In genomic region chr5:1161108-1161831, GRCh38 we compare ENCODE assay signal across 1 cellular context.
A peak's percentile ranks its signal among the peaks of the same experiment; 100 is the strongest.
TF ChIP-seq lines count a peak whose summit lies in the region.

No MANE protein-coding gene starts in this region.

TF ChIP-seq in HepG2, 621 proteins besides CTCF, POLR2A, EP300 and RAD21 (continued from another document and continues in another):
- no peak for TF ChIP-seq YEATS2 (CRISPR knock-in tag; IDR thresholded peaks at IDR 0.05; ENCODE audit: borderline replicate concordance)
- TF ChIP-seq HIC2 (CRISPR knock-in tag; IDR thresholded peaks at IDR 0.05; ENCODE audit: low read depth), result no peak
- TF ChIP-seq ZHX2 (IDR thresholded peaks at IDR 0.05; ENCODE audit: low read depth), result no peak
- TF ChIP-seq ZHX2 (CRISPR knock-in tag; IDR thresholded peaks at IDR 0.05; ENCODE audit: borderline replicate concordance), result no peak
- TF ChIP-seq ZNF276 (CRISPR knock-in tag; IDR thresholded peaks at IDR 0.05; ENCODE audit: low read depth), result no peak
- peak; percentile 77 for TF ChIP-seq HDAC2 (CRISPR knock-in tag; IDR thresholded peaks at IDR 0.05)
- TF ChIP-seq SKIL (CRISPR knock-in tag; IDR thresholded peaks at IDR 0.05; ENCODE audit: borderline replicate concordance), result 0 out of 2 replicates have a peak, but pooled peaks have one; percentile 28
- TF ChIP-seq AHR (CRISPR knock-in tag; IDR thresholded peaks at IDR 0.05), result no peak
- no peak for TF ChIP-seq ZNF446 (CRISPR knock-in tag; IDR thresholded peaks at IDR 0.05)
- no peak for TF ChIP-seq MTA3 (CRISPR knock-in tag; IDR thresholded peaks at IDR 0.05)
- peak; percentile 19; the same call in 1 of the 2 replicates for TF ChIP-seq NFE2L2 (IDR thresholded peaks at IDR 0.05; ENCODE audit: low read length)
- no peak for TF ChIP-seq SRF (IDR thresholded peaks at IDR 0.05; ENCODE audit: low read depth, low read length)
- 0 out of 2 replicates have a peak, but pooled peaks have one; percentile 34 for TF ChIP-seq ZNF564 (CRISPR knock-in tag; IDR thresholded peaks at IDR 0.05)
- no peak for TF ChIP-seq KLF15 (CRISPR knock-in tag; IDR thresholded peaks at IDR 0.05; ENCODE audit: borderline replicate concordance)
- no peak for TF ChIP-seq ZNF451 (CRISPR knock-in tag; IDR thresholded peaks at IDR 0.05)
- peak; percentile 18; the same call in 1 of the 2 replicates for TF ChIP-seq MIER3 (CRISPR knock-in tag; IDR thresholded peaks at IDR 0.05; ENCODE audit: borderline replicate concordance)
- TF ChIP-seq ZNF563 (CRISPR knock-in tag; IDR thresholded peaks at IDR 0.05), result no peak
- peak; percentile 82; the same call in 1 of the 2 replicates for TF ChIP-seq ZBTB7B (CRISPR knock-in tag; IDR thresholded peaks at IDR 0.05)
- no peak for TF ChIP-seq STAG1 (CRISPR knock-in tag; IDR thresholded peaks at IDR 0.05)
- peak; percentile 74 for TF ChIP-seq ZNF687 (CRISPR knock-in tag; IDR thresholded peaks at IDR 0.05)
- TF ChIP-seq GTF2F1 (IDR thresholded peaks at IDR 0.05; ENCODE audit: low read length), result no peak
- TF ChIP-seq KDM2A (CRISPR knock-in tag; IDR thresholded peaks at IDR 0.05; ENCODE audit: borderline replicate concordance, low read depth), result peak; percentile 63; the same call in 1 of the 2 replicates
- TF ChIP-seq ZFP37 (CRISPR knock-in tag; IDR thresholded peaks at IDR 0.05; ENCODE audit: borderline replicate concordance), result no peak
- no peak for TF ChIP-seq ZNF414 (CRISPR knock-in tag; IDR thresholded peaks at IDR 0.05)
- no peak for TF ChIP-seq ZNF674 (CRISPR knock-in tag; IDR thresholded peaks at IDR 0.05; ENCODE audit: low read depth)
- TF ChIP-seq ZNF34 (CRISPR knock-in tag; IDR thresholded peaks at IDR 0.05; ENCODE audit: borderline replicate concordance), result no peak
- no peak for TF ChIP-seq RARG (CRISPR knock-in tag; IDR thresholded peaks at IDR 0.05; ENCODE audit: low read depth)
- TF ChIP-seq ZMAT5 (CRISPR knock-in tag; IDR thresholded peaks at IDR 0.05; ENCODE audit: borderline replicate concordance, low read depth), result no peak
- no peak for TF ChIP-seq SNAPC5 (CRISPR knock-in tag; IDR thresholded peaks at IDR 0.05; ENCODE audit: borderline replicate concordance)
- TF ChIP-seq DRAP1 (CRISPR knock-in tag; IDR thresholded peaks at IDR 0.05), result no peak; the same call in 1 of the 2 replicates
- no peak for TF ChIP-seq ZSCAN9 (CRISPR knock-in tag; IDR thresholded peaks at IDR 0.05; ENCODE audit: borderline replicate concordance)
- TF ChIP-seq ZFP90 (CRISPR knock-in tag; IDR thresholded peaks at IDR 0.05; ENCODE audit: borderline replicate concordance), result no peak
- no peak for TF ChIP-seq ZFYVE20 (CRISPR knock-in tag; IDR thresholded peaks at IDR 0.05; ENCODE audit: borderline replicate concordance, low read depth)
- TF ChIP-seq ZXDC (CRISPR knock-in tag; IDR thresholded peaks at IDR 0.05), result no peak
- TF ChIP-seq ZNF350 (CRISPR knock-in tag; IDR thresholded peaks at IDR 0.05; ENCODE audit: borderline replicate concordance, low read depth), result 0 out of 2 replicates have a peak, but pooled peaks have one; percentile 33
- TF ChIP-seq ZNF274 (CRISPR knock-in tag; IDR thresholded peaks at IDR 0.05), result no peak
- no peak for TF ChIP-seq ZNF24 (IDR thresholded peaks at IDR 0.05)
- TF ChIP-seq ZNF75D (CRISPR knock-in tag; IDR thresholded peaks at IDR 0.05; ENCODE audit: borderline replicate concordance), result no peak
- TF ChIP-seq ZNF672 (CRISPR knock-in tag; IDR thresholded peaks at IDR 0.05), result peak; percentile 54; the same call in 1 of the 2 replicates
- TF ChIP-seq KAT7 (CRISPR knock-in tag; IDR thresholded peaks at IDR 0.05; ENCODE audit: borderline replicate concordance), result no peak
- no peak for TF ChIP-seq ZNF430 (CRISPR knock-in tag; IDR thresholded peaks at IDR 0.05)
- no peak for TF ChIP-seq NAIF1 (CRISPR knock-in tag; IDR thresholded peaks at IDR 0.05; ENCODE audit: borderline replicate concordance)
